In the genomic region with DNA sequence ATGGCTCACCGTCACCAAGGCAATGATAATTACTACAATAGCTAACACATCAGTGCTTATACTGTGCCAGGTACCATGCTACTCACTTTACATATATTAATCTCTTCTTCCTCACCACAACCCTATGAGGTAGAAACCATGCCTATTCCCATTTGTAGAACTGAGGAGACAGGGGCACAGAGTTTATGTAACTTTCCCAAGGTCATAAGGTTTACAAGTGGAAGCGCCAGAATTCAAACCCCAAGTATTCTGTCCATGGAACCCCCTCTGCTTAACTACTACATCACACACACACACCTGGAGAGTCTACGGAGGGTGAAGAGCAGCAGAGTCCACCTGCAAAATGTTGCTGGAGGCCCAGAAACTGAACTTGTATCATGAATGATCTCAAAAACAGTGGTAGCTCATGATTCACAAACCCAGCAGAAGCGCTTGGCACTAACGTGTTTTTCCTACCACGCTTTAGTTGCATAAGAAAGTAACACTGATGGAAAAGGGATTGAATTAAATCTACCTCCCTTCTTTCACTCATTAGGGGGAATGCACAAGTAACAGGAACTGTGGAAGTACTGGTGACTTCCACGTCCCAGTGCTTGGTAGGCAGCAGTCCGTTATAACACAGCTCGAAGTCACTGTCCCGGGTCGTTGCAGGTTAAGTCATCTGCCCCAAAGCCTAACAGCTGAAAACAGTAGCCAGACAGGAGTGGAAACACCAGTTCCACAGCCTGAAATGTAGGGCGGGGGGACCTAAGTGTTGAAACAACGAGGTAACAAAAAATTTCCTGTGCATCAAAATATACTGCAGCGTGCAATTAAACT, we compare ENCODE assay signal across 8 cellular contexts.
DNase-seq lines count a peak whose midpoint lies in the region; ATAC-seq, FAIRE-seq and TF ChIP-seq lines count a peak whose summit lies in the region.

No MANE protein-coding gene starts in this region.

- H3K9me3 Mint-ChIP-seq in nephron progenitor cell: no peaks in the 10 kb centered on the region

- H3K27ac Mint-ChIP-seq in nephron progenitor cell: no peak overlapping the region

- no peak for TF ChIP-seq CTCF in GM06990 (IDR thresholded peaks at IDR 0.05; ENCODE audit: insufficient read depth, low read length, poor library complexity, severe bottlenecking)
- TF ChIP-seq CTCF in NB4 (IDR thresholded peaks at IDR 0.05; ENCODE audit: low read depth, low read length): no peak
- TF ChIP-seq CTCF in coronary artery (IDR thresholded peaks at IDR 0.05): no peak
- TF ChIP-seq CTCF in nephron progenitor cell (IDR thresholded peaks at IDR 0.05): no peak

- no peaks in the 10 kb centered on the region for H3K27me3 ChIP-seq in GM06990 (replicated peaks; ENCODE audit: control insufficient read depth, insufficient read depth, low read length)

- H3K36me3 Mint-ChIP-seq in nephron progenitor cell (ENCODE audit: low read depth): no peaks in the 10 kb centered on the region

- H3K4me3 ChIP-seq in GM06990 (replicated peaks; ENCODE audit: low read depth, low read length) (peak overlapping the region; percentile 67), NB4 (ENCODE audit: low read depth, low read length) (peak overlapping the region; percentile 50), coronary artery (peak overlapping the region; percentile 46)

- no peak for TF ChIP-seq POLR2A in NB4 (IDR thresholded peaks at IDR 0.05; ENCODE audit: extremely low read depth, insufficient read length)

- H3K27me3 Mint-ChIP-seq in nephron progenitor cell (ENCODE audit: low read depth, poor library complexity): peaks cover 12% of the 10 kb centered on the region

- DNase-seq in GM06990 (ENCODE audit: extremely low read depth, insufficient read length): no peak
- DNase-seq in NB4 (ENCODE audit: low read depth): peak; percentile 80
- DNase-seq in coronary artery (ENCODE audit: low spot score): no peak
- no peak for DNase-seq in nephron progenitor cell
- DNase-seq in RCC 7860 (ENCODE audit: low spot score): no peak
- DNase-seq in NCI-H748 treated with DMSO at 0.1 percent for 48 hours (lab: John Stamatoyannopoulos, UW): no peak

- no peak overlapping the region for H3K27ac ChIP-seq in coronary artery

- peak overlapping the region; percentile 62 for H3K4me3 Mint-ChIP-seq in nephron progenitor cell

- H3K4me1 Mint-ChIP-seq in nephron progenitor cell: peaks cover 33% of the 10 kb centered on the region

- no peaks in the 10 kb centered on the region; the same call in 1 of the 2 replicates for H3K36me3 ChIP-seq in GM06990 (ENCODE audit: control insufficient read depth, insufficient read depth, low read length)

- ATAC-seq in GM18870 (IDR thresholded peaks at IDR 0.05; ENCODE audit: unreplicated experiment): no peak
- ATAC-seq in HG02588 (IDR thresholded peaks at IDR 0.05; ENCODE audit: unreplicated experiment): no peak

- FAIRE-seq in RCC 7860 (lab: Jason Lieb, UNC): no peak
